Comparison of ENCODE assay signal across 9 cellular contexts in the genomic region with DNA sequence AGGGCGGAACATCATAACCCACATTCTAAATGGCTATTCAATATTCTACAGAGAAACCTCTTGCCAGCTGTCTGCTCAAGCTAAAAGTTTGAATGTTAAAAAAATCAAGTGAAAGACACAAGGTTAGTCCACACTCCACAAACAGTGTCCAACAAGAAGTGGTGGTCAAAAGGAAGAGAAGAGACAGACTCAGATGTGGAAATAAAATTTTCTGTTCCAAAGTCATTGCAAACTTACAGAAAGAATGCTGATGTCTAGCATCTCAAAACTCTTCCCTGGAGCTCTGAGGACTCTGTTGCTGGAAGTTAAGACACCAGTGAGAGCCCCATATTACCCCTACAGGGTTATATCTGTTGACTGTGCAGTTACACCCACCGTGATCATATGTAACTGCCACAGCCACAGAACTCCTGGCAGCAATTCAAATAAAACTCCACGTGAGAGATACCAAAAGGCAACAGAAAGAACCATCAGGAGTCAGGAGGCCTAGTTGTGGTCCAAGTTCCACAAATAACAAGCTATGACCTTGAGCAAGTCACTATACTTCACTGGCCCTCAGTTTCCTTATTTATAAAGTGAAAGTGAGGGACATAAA.
DNase-seq lines count a peak whose midpoint lies in the region; ATAC-seq and TF ChIP-seq lines count a peak whose summit lies in the region.
"Had no signal": no experiment of that assay in that cellular context is flagged by ENCODE, and none has a peak within 500 bp of the region (broad histone marks: within the 10 kb centered on the region; RNA-seq: fewer than 3 reads in every experiment).

No MANE protein-coding gene starts in this region.

- no peak for DNase-seq in CD14-positive monocyte (ENCODE audit: low spot score)
- DNase-seq in lung microvascular endothelial cell (ENCODE audit: low read depth in 2 of 2) = peak; percentile 30 to 75
- DNase-seq in kidney tubule cell (ENCODE audit: low spot score) = no peak

- H3K27ac Mint-ChIP-seq in CD14-positive monocyte = peak overlapping the region; percentile 88 to 97 (median 93)

- no peaks in the 10 kb centered on the region for H3K9me3 Mint-ChIP-seq in CD14-positive monocyte

- TF ChIP-seq CTCF in CD14-positive monocyte (IDR thresholded peaks at IDR 0.05) = no peak

- ATAC-seq in HG03354 (IDR thresholded peaks at IDR 0.05; ENCODE audit: poor library complexity, severe bottlenecking, unreplicated experiment) (peak; percentile 43), GM19467 (IDR thresholded peaks at IDR 0.05; ENCODE audit: unreplicated experiment) (no peak), GM19023 (IDR thresholded peaks at IDR 0.05; ENCODE audit: unreplicated experiment) (no peak), HG03025 (IDR thresholded peaks at IDR 0.05; ENCODE audit: low FRiP score, unreplicated experiment) (no peak)

- peaks cover 74% of the 10 kb centered on the region for H3K4me1 Mint-ChIP-seq in CD14-positive monocyte

- peaks cover 3 to 15% of the 10 kb centered on the region in 2 donors for H3K36me3 Mint-ChIP-seq in CD14-positive monocyte

- intact Hi-C loops in CD14-positive monocyte (cut with micrococcal nuclease) = loop anchor here in 1 of 2 donors (2.0 to 5.0 kb wide), 2 partner anchors 40 to 58 kb away; no protein-coding TSS in a partner anchor

- H3K27ac ChIP-seq in angular gyrus (ENCODE audit: low read depth, low read length) = peak overlapping the region; percentile 9
- H3K27ac ChIP-seq: VCaP had no signal

- H3K4me3 Mint-ChIP-seq in CD14-positive monocyte = peak overlapping the region; percentile 75 to 93

- peaks cover 0 to 2% (median 0%) of the 10 kb centered on the region in 3 donors for H3K27me3 Mint-ChIP-seq in CD14-positive monocyte (ENCODE audit: low read depth in 3 of 3)

Comparison
In these comparisons a context has a peak if more than half of its experiments do, and no peak if none do; other contexts are left out.
1. DNase-seq: peak in lung microvascular endothelial cell (2 of 2); none in CD14-positive monocyte (single experiment) and kidney tubule cell (single experiment).